ENCODE assay signal across 32 cellular contexts in genomic region chr22:43191831-43192230, GRCh38.
"Had no signal": no experiment of that assay in that cellular context is flagged by ENCODE, and none has a peak within 500 bp of the region (broad histone marks: within the 10 kb centered on the region; RNA-seq: fewer than 3 reads in every experiment).

No MANE protein-coding gene starts in this region.

- H3K4me3 ChIP-seq: esophagus squamous epithelium, gastrocnemius medialis, heart left ventricle had no signal

- H3K27me3 ChIP-seq: brain microvascular endothelial cell had no signal

- H3K4me3 Mint-ChIP-seq: activated B cell treated with CpG ODN at 0.5 μM for 24 hours; activated CD8-positive, alpha-beta T cell treated with anti-CD3 and anti-CD28 coated beads for 36 hours; activated naive CD8-positive, alpha-beta T cell; activated T-cell treated with anti-CD3 and anti-CD28 coated beads, Interleukin-2, amount 50 U/mL, for 4 hours; activated T-helper 17 cell treated with anti-CD3 and anti-CD28 coated beads, Interleukin-2, amount 50 U/mL, for 72 hours; effector memory CD8-positive, alpha-beta T cell; T-helper 17 cell; T-helper 2 cell treated with Interferon-gamma antibody and Interleukin-4, amounts not matched to agents 5 μg/mL and 100 μg/mL, for 36 hours had no signal

- H3K27me3 Mint-ChIP-seq: activated CD8-positive, alpha-beta T cell treated with anti-CD3 and anti-CD28 coated beads for 36 hours; activated naive CD8-positive, alpha-beta T cell; activated T-helper 17 cell treated with anti-CD3 and anti-CD28 coated beads, Interleukin-2, amount 50 U/mL, for 72 hours; T-helper 17 cell had no signal

- H3K9me3 Mint-ChIP-seq: activated B cell treated with CpG ODN at 0.5 μM for 24 hours; activated T-cell treated with anti-CD3 and anti-CD28 coated beads, Interleukin-2, amount 50 U/mL, for 4 hours; activated T-helper 17 cell treated with anti-CD3 and anti-CD28 coated beads, Interleukin-2, amount 50 U/mL, for 72 hours; effector memory CD8-positive, alpha-beta T cell had no signal

- DNase-seq: activated B cell treated with CpG ODN at 0.5 μM for 24 hours; activated CD4-positive, alpha-beta T cell treated with anti-CD3 and anti-CD28 coated beads for 48 hours; activated CD4-positive, alpha-beta T cell treated with anti-CD3 and anti-CD28 coated beads, Interleukin-2, amount 50 U/mL, for 1 hour; activated CD4-positive, alpha-beta T cell treated with anti-CD3 and anti-CD28 coated beads, Interleukin-2, amount 50 U/mL, for 48 hours; activated CD8-positive, alpha-beta memory T cell treated with anti-CD3 and anti-CD28 coated beads for 24 hours; activated CD8-positive, alpha-beta T cell treated with anti-CD3 and anti-CD28 coated beads for 36 hours; activated effector memory CD4-positive, alpha-beta T cell treated with Interleukin-2 at 50 U/mL for 16 hours; activated gamma-delta T cell treated with Interleukin-2 at 50 U/mL for 16 hours; activated naive CD4-positive, alpha-beta T cell treated with anti-CD3 and anti-CD28 coated beads, Interleukin-2, amount 50 U/mL, for 16 hours; activated naive CD4-positive, alpha-beta T cell treated with Interleukin-2 at 50 U/mL for 16 hours; activated T-cell treated with anti-CD3 and anti-CD28 coated beads, Interleukin-2, amount 50 U/mL, for 4 hours; amniotic stem cell; anterior cingulate cortex; brain microvascular endothelial cell; caudate nucleus; cortex of kidney; dermis blood vessel endothelial cell; effector CD4-positive, alpha-beta T cell; effector memory CD8-positive, alpha-beta T cell; esophagus squamous epithelium; gastrocnemius medialis; glutamatergic neuron; heart left ventricle; T-helper 1 cell; T-helper 17 cell; T1000; WERI-Rb-1 had no signal

- H3K9me3 ChIP-seq: esophagus squamous epithelium, gastrocnemius medialis, heart left ventricle had no signal

- H3K4me1 ChIP-seq: gastrocnemius medialis had no signal

- H3K4me1 Mint-ChIP-seq: activated B cell treated with CpG ODN at 0.5 μM for 24 hours; activated T-helper 17 cell treated with anti-CD3 and anti-CD28 coated beads, Interleukin-2, amount 50 U/mL, for 72 hours; T-helper 17 cell had no signal

- H3K27ac Mint-ChIP-seq: activated B cell treated with CpG ODN at 0.5 μM for 24 hours; activated CD8-positive, alpha-beta T cell treated with anti-CD3 and anti-CD28 coated beads for 36 hours; activated naive CD8-positive, alpha-beta T cell; activated T-helper 17 cell treated with anti-CD3 and anti-CD28 coated beads, Interleukin-2, amount 50 U/mL, for 72 hours; effector memory CD8-positive, alpha-beta T cell; T-helper 17 cell; T-helper 2 cell treated with Interferon-gamma antibody and Interleukin-4, amounts not matched to agents 5 μg/mL and 100 μg/mL, for 36 hours had no signal

- ATAC-seq: activated CD4-positive, CD25-positive, alpha-beta regulatory T cell treated with anti-CD3 and anti-CD28 coated beads, Interleukin-2, amount 50 U/mL, for 24 hours; activated CD8-positive, alpha-beta T cell treated with anti-CD3 and anti-CD28 coated beads for 36 hours; activated T-cell treated with anti-CD3 and anti-CD28 coated beads, Interleukin-2, amount 50 U/mL, for 4 hours; activated T-helper 17 cell treated with anti-CD3 and anti-CD28 coated beads, Interleukin-2, amount 50 U/mL, for 72 hours; effector memory CD8-positive, alpha-beta T cell; gastrocnemius medialis; heart left ventricle; T-helper 17 cell had no signal

- H3K27ac ChIP-seq: brain microvascular endothelial cell, epithelial cell of prostate, esophagus squamous epithelium, gastrocnemius medialis, heart left ventricle, WERI-Rb-1 had no signal

- H3K36me3 ChIP-seq: brain microvascular endothelial cell, esophagus squamous epithelium, gastrocnemius medialis, heart left ventricle, WERI-Rb-1 had no signal

- H3K36me3 Mint-ChIP-seq: activated naive CD8-positive, alpha-beta T cell had no signal
